In genomic region chr17:45314761-45315549, GRCh38 we compare ENCODE assay signal across 8 cellular contexts. TPM values are rescaled to one million over a fixed set of nuclear protein-coding genes. Genes with fewer than 3 reads are reported as not detected.
DNase-seq lines count a peak whose midpoint lies in the region; ATAC-seq and TF ChIP-seq lines count a peak whose summit lies in the region.

No MANE protein-coding gene starts in this region.

- DNase-seq in left ventricle myocardium inferior (no peak), left ventricle myocardium superior (no peak), T-helper 17 cell (no peak), germinal center (ENCODE audit: low spot score) (peak; percentile 43), testis (no peak), medulla oblongata (ENCODE audit: extremely low spot score) (no peak), A673 (ENCODE audit: low spot score) (no peak)

- H3K9me3 ChIP-seq in left ventricle myocardium inferior (replicated peaks) (no peaks in the 10 kb centered on the region), T-helper 17 cell (ENCODE audit: control insufficient read depth, low read length, poor library complexity, severe bottlenecking) (no peaks in the 10 kb centered on the region), testis (no peaks in the 10 kb centered on the region), A673 (ENCODE audit: low read depth, low read length, poor library complexity, severe bottlenecking) (no peaks in the 10 kb centered on the region)

- BruUV-seq in A673 (replicated peaks; lab: Mats Ljungman, UMichigan), result no TSS peak

- peaks cover 7% of the 10 kb centered on the region for H3K36me3 Mint-ChIP-seq in T-helper 17 cell (ENCODE audit: low read depth)

- peak overlapping the region; percentile 97 for H3K4me3 Mint-ChIP-seq in T-helper 17 cell

- H3K4me1 ChIP-seq in left ventricle myocardium inferior (peaks cover 77% of the 10 kb centered on the region), testis (peaks cover 52% of the 10 kb centered on the region), A673 (ENCODE audit: insufficient read depth, low read length, poor library complexity, severe bottlenecking) (peaks cover 12% of the 10 kb centered on the region)

- intact Hi-C loops in left ventricle myocardium inferior (cut with micrococcal nuclease) (loop anchor here (5.0 kb wide), 1 partner anchor 38 kb away; no protein-coding TSS in a partner anchor), left ventricle myocardium superior (cut with micrococcal nuclease) (no loop called here), testis (cut with DNase I; ENCODE audit: low total_unique reads) (no loop called here), A673 (cut with micrococcal nuclease; ENCODE audit: unreplicated experiment) (loop anchor here (10.0 kb wide), 1 partner anchor 60 kb away; no protein-coding TSS in a partner anchor)

- peak overlapping the region; percentile 90 for H3K4me3 ChIP-seq in left ventricle myocardium inferior
- no peak overlapping the region for H3K4me3 ChIP-seq in testis
- no peak overlapping the region for H3K4me3 ChIP-seq in A673 (ENCODE audit: low read depth, low read length, poor library complexity, severe bottlenecking)

- H3K27me3 ChIP-seq in left ventricle myocardium inferior (ENCODE audit: low read depth) (no peaks in the 10 kb centered on the region), testis (no peaks in the 10 kb centered on the region), A673 (replicated peaks; ENCODE audit: insufficient read depth, low read depth, low read length, poor library complexity) (no peaks in the 10 kb centered on the region)

- H3K27ac ChIP-seq in left ventricle myocardium inferior (replicated peaks) (peak overlapping the region; percentile 97), testis (peak overlapping the region; percentile 27 to 51), A673 (ENCODE audit: low read depth, low read length, poor library complexity, severe bottlenecking) (no peak overlapping the region)

- no peak for TF ChIP-seq POLR2A in testis (IDR thresholded peaks at IDR 0.05)

- TF ChIP-seq CTCF in left ventricle myocardium inferior (IDR thresholded peaks at IDR 0.05; ENCODE audit: borderline replicate concordance) (no peak), testis (IDR thresholded peaks at IDR 0.05) (no peak), A673 (conservative IDR thresholded peaks at IDR 0.05; ENCODE audit: low read depth, low read length) (no peak)

- 53 to 69% methylated on average over 11 of the region's 11 CpGs for WGBS in testis, 2 donors

- H3K4me1 Mint-ChIP-seq in T-helper 17 cell, result peaks cover 71% of the 10 kb centered on the region

- CTCF ChIA-PET in A673 (lab: Charles Lee), result no interaction called here

- H3K27me3 Mint-ChIP-seq in T-helper 17 cell, result no peaks in the 10 kb centered on the region

- peak overlapping the region; percentile 98 for H3K27ac Mint-ChIP-seq in T-helper 17 cell

- H3K36me3 ChIP-seq in left ventricle myocardium inferior, result no peaks in the 10 kb centered on the region
- H3K36me3 ChIP-seq in testis (ENCODE audit: low read depth, missing control alignments), result no peaks in the 10 kb centered on the region
- no peaks in the 10 kb centered on the region for H3K36me3 ChIP-seq in A673 (ENCODE audit: insufficient read depth, low read length, poor library complexity, severe bottlenecking)

- ATAC-seq in left ventricle myocardium superior, result no peak
- ATAC-seq in T-helper 17 cell, result no peak
- no peak for ATAC-seq in HG03457 (IDR thresholded peaks at IDR 0.05; ENCODE audit: unreplicated experiment)

- POLR2A ChIA-PET in A673 (lab: Charles Lee; ENCODE audit: low non-redundant PET), result no interaction called here

RNA-seq across cellular contexts. Expression of gene MAP3K14, which starts 1.9 kb away (rescaled TPM):
- 14.8 TPM for total RNA-seq in left ventricle myocardium inferior
- 16.6 TPM for total RNA-seq in left ventricle myocardium superior
- total RNA-seq in T-helper 17 cell, result 10 to 100 TPM; 43.8 to 49.1 TPM
- total RNA-seq in testis, result 10 to 100 TPM; 12.4 to 14.6 TPM
- polyA plus RNA-seq in testis (ENCODE audit: insufficient read depth, low read depth, low replicate concordance), result 24.9 TPM
- total RNA-seq in A673 (2021), result 3.0 and 5.5 TPM in 2 replicates

RNA-seq across cellular contexts. Expression of gene SPATA32, which starts 53.1 kb away (rescaled TPM):
- total RNA-seq in left ventricle myocardium inferior, result not detected
- not detected for total RNA-seq in left ventricle myocardium superior
- total RNA-seq in T-helper 17 cell, result under 1 TPM in 1 of 2 donors, not detected in 1; 0.17 TPM
- 10 to 100 TPM; 15.5 to 47.4 TPM for total RNA-seq in testis
- polyA plus RNA-seq in testis (ENCODE audit: insufficient read depth, low read depth, low replicate concordance), result 72.0 TPM
- total RNA-seq in A673 (2021), result 0.22 TPM in 1 of 2 replicates, not detected in the other

Comparison
In these comparisons a context has a peak if more than half of its experiments do, and no peak if none do; other contexts are left out.
1. intact Hi-C loops: an anchor here in left ventricle myocardium inferior (5.0 kb wide) and A673 (10.0 kb wide); none called in left ventricle myocardium superior and testis.
2. RNA of gene SPATA32, which starts 53.1 kb away (total RNA-seq): 15.5 to 47.4 TPM in testis; 0.17 TPM in T-helper 17 cell, not detected in left ventricle myocardium superior (single experiment), 0.22 TPM in A673 and not detected in left ventricle myocardium inferior (single experiment); every median in the first group is over 10 times any median in the second.